Comparison of ENCODE assay signal across 1 cellular context in genomic region chr15:72220678-72221077, GRCh38.
TF ChIP-seq lines count a peak whose summit lies in the region.

No MANE protein-coding gene starts in this region.

TF ChIP-seq in WTC11, 78 proteins besides CTCF, POLR2A, EP300 and RAD21 (continued from another document):
- TF ChIP-seq FOXP4 (CRISPR knock-in tag; IDR thresholded peaks at IDR 0.05) (no peak), JUN (CRISPR knock-in tag; IDR thresholded peaks at IDR 0.05) (no peak), KAT7 (CRISPR knock-in tag; IDR thresholded peaks at IDR 0.05; ENCODE audit: borderline replicate concordance) (no peak), ERG (CRISPR knock-in tag; IDR thresholded peaks at IDR 0.05) (no peak), ZNF396 (CRISPR knock-in tag; IDR thresholded peaks at IDR 0.05; ENCODE audit: borderline replicate concordance) (no peak), NFE2L1 (CRISPR knock-in tag; IDR thresholded peaks at IDR 0.05) (no peak), ZNF138 (CRISPR knock-in tag; conservative IDR thresholded peaks at IDR 0.05) (no peak), STAT6 (CRISPR knock-in tag; conservative IDR thresholded peaks at IDR 0.05; ENCODE audit: low read depth) (no peak), TEAD1 (CRISPR knock-in tag; IDR thresholded peaks at IDR 0.05) (no peak), TCF7 (CRISPR knock-in tag; IDR thresholded peaks at IDR 0.05; ENCODE audit: low read depth) (no peak), SMAD4 (CRISPR knock-in tag; IDR thresholded peaks at IDR 0.05) (no peak), ZNF219 (CRISPR knock-in tag; IDR thresholded peaks at IDR 0.05; ENCODE audit: borderline replicate concordance) (no peak), GRHL2 (CRISPR knock-in tag; IDR thresholded peaks at IDR 0.05; ENCODE audit: insufficient replicate concordance, severe bottlenecking) (no peak), ZNF317 (CRISPR knock-in tag; IDR thresholded peaks at IDR 0.05; ENCODE audit: borderline replicate concordance, low read depth) (no peak)
